In the genomic region with DNA sequence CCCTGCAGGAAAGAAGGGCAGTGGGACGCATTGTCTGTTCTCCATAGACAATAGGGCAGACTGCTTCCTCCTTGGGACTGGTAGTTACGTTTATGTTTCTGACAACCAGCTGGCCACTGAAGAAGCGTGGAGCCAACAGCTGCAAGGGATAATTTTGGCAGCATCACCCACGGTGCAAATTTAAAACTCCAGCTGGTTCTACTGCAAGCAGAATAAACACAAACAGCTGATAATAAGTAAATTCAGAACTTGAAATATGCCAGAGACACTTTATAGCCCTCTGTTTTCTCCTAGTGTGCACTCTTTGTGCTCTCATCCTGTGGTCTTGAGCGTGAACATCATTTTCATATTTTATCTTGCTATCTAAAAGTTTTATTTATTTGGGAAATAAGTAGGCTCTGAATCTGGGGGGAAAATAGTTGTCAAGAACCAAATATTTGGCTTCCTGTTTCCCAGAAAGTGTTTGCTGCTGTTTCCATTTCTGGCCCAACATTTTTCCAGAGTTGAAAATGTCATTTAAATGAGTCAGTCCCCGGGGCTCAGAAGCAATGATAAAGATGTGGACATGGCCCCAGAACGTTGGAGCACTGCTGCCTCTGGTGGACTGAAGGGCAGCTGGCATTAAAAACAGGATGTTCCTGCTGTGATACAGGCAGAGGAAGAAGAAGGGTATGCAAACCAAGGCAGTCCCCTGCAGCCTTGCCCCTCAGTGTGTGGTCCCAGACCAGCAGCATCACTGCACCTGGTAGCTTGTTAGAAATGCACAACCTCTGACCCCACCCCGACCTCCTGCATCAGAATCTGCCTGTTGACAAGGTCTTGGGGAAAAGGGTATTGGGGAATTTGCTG, we compare ENCODE assay signal across 8 cellular contexts. TPM values are rescaled to one million over a fixed set of nuclear protein-coding genes. Genes with fewer than 3 reads are reported as not detected.
A peak's percentile ranks its signal among the peaks of the same experiment; 100 is the strongest.
DNase-seq lines count a peak whose midpoint lies in the region; ATAC-seq, FAIRE-seq and TF ChIP-seq lines count a peak whose summit lies in the region.

No MANE protein-coding gene starts in this region.

- H3K4me2 ChIP-seq in GM23338, result peak overlapping the region; percentile 58

- H3F3A ChIP-seq in GM23338 (replicated peaks; ENCODE audit: low read depth), result no peaks in the 10 kb centered on the region

- DNase-seq in GM23338 (ENCODE audit: low spot score), result peak; percentile 78
- peak in 1 of 3 donors; percentile 52 for DNase-seq in Peyer's patch
- DNase-seq in esophagus squamous epithelium (lab: John Stamatoyannopoulos, UW), result no peak
- peak in 1 of 6 donors; percentile 20 for DNase-seq in pancreas
- DNase-seq in NCI-H524 (lab: John Stamatoyannopoulos, UW), result no peak
- no peak for DNase-seq in HuH-7.5 (ENCODE audit: low spot score)
- no peak for DNase-seq in activated CD4-positive, alpha-beta T cell treated with anti-CD3 and anti-CD28 coated beads for 36 hours

- intact Hi-C loops in esophagus squamous epithelium (cut with DNase I), result no loop called here
- intact Hi-C loops in pancreas (cut with DNase I), result no loop called here
- intact Hi-C loops in activated CD4-positive, alpha-beta T cell treated with anti-CD3 and anti-CD28 coated beads for 36 hours (cut with DNase I, micrococcal nuclease), result no loop called here

- H3K9me2 ChIP-seq in GM23338 (ENCODE audit: insufficient read depth), result peaks cover 15% of the 10 kb centered on the region

- no peaks in the 10 kb centered on the region for H4K20me1 ChIP-seq in GM23338 (replicated peaks; ENCODE audit: insufficient read depth)

- H3K4me1 ChIP-seq in GM23338 (ENCODE audit: insufficient read depth) (peaks cover 24% of the 10 kb centered on the region), Peyer's patch (peaks cover 0 to 16% (median 0%) of the 10 kb centered on the region in 4 donors), esophagus squamous epithelium (peaks cover 12 to 65% (median 36%) of the 10 kb centered on the region in 3 donors), pancreas (no peaks in the 10 kb centered on the region)

- H3K27me3 Mint-ChIP-seq in GM23338 (ENCODE audit: insufficient read depth, low read depth, poor library complexity), result peaks cover 2% of the 10 kb centered on the region
- peaks cover 5% of the 10 kb centered on the region for H3K27me3 Mint-ChIP-seq in activated CD4-positive, alpha-beta T cell treated with anti-CD3 and anti-CD28 coated beads for 36 hours

- FAIRE-seq in pancreas (lab: Jason Lieb, UNC), result no peak

- POLR2A ChIA-PET in activated CD4-positive, alpha-beta T cell treated with anti-CD3 and anti-CD28 coated beads for 36 hours (lab: Charles Lee), result no interaction called here

- ATAC-seq in GM23338 (peak; percentile 96), pancreas (peak in 3 of 4 donors; percentile 60 to 76 (median 60)), HG02588 (IDR thresholded peaks at IDR 0.05; ENCODE audit: unreplicated experiment) (no peak)
- ATAC-seq in activated CD4-positive, alpha-beta T cell treated with anti-CD3 and anti-CD28 coated beads for 36 hours, result no peak

- peak; percentile 51 to 54 for TF ChIP-seq CTCF in GM23338 (conservative IDR thresholded peaks at IDR 0.05; ENCODE audit: low read depth in 2 of 2)
- peak in 3 of 6 experiments; percentile 24 to 32 (median 27) for TF ChIP-seq CTCF in Peyer's patch (IDR thresholded peaks at IDR 0.05)
- TF ChIP-seq CTCF in esophagus squamous epithelium (IDR thresholded peaks at IDR 0.05), result peak in 4 of 6 experiments; percentile 24 to 51 (median 32)
- TF ChIP-seq CTCF in pancreas (IDR thresholded peaks at IDR 0.05), result peak in 1 of 4 donors; percentile 11

- H3K27me3 ChIP-seq in GM23338 (ENCODE audit: insufficient read depth) (no peaks in the 10 kb centered on the region), Peyer's patch (no peaks in the 10 kb centered on the region), esophagus squamous epithelium (no peaks in the 10 kb centered on the region), pancreas (no peaks in the 10 kb centered on the region)

- no peaks in the 10 kb centered on the region for H3K36me3 ChIP-seq in GM23338 (ENCODE audit: insufficient read depth)
- H3K36me3 ChIP-seq in Peyer's patch, result no peaks in the 10 kb centered on the region
- no peaks in the 10 kb centered on the region for H3K36me3 ChIP-seq in esophagus squamous epithelium
- no peaks in the 10 kb centered on the region for H3K36me3 ChIP-seq in pancreas

- peaks cover 24% of the 10 kb centered on the region for H3K4me1 Mint-ChIP-seq in GM23338
- H3K4me1 Mint-ChIP-seq in activated CD4-positive, alpha-beta T cell treated with anti-CD3 and anti-CD28 coated beads for 36 hours, result no peaks in the 10 kb centered on the region

- TF ChIP-seq POLR2A in Peyer's patch (IDR thresholded peaks at IDR 0.05), result no peak
- no peak for TF ChIP-seq POLR2A in esophagus squamous epithelium (IDR thresholded peaks at IDR 0.05)

- CTCF ChIA-PET in activated CD4-positive, alpha-beta T cell treated with anti-CD3 and anti-CD28 coated beads for 36 hours (lab: Charles Lee), result interaction anchor here (0.7 to 0.8 kb wide), 2 partner anchors 7 to 71 kb away, joined by 3 to 6 read pairs; no protein-coding TSS in a partner anchor

- H2AFZ ChIP-seq in GM23338, result 0 out of 2 replicates have a peak overlapping the region, but pooled peaks have one; percentile 19

- H3K9me3 ChIP-seq in Peyer's patch (no peaks in the 10 kb centered on the region), esophagus squamous epithelium (peaks cover 0 to 1% (median 0%) of the 10 kb centered on the region in 3 donors), pancreas (no peaks in the 10 kb centered on the region)

- H3K27ac ChIP-seq in GM23338 (ENCODE audit: low read depth) (no peak overlapping the region; the same call in 1 of the 2 replicates), Peyer's patch (peak overlapping the region; percentile 16 to 65 (median 44)), esophagus squamous epithelium (peak overlapping the region in 3 of 4 donors; percentile 36 to 85 (median 66)), pancreas (no peak overlapping the region)

- no peaks in the 10 kb centered on the region for H3K79me2 ChIP-seq in GM23338 (replicated peaks; ENCODE audit: insufficient read depth)

- 25 to 46% methylated on average over 6 to 7 of the region's 8 CpGs for WGBS in esophagus squamous epithelium, 2 donors
- 33 to 34% methylated on average over 8 of the region's 8 CpGs for WGBS in pancreas, 2 donors

- peak overlapping the region; percentile 86 for H3K27ac Mint-ChIP-seq in GM23338
- H3K27ac Mint-ChIP-seq in activated CD4-positive, alpha-beta T cell treated with anti-CD3 and anti-CD28 coated beads for 36 hours, result no peak overlapping the region

- H3K4me3 Mint-ChIP-seq in GM23338, result no peak overlapping the region
- H3K4me3 Mint-ChIP-seq in activated CD4-positive, alpha-beta T cell treated with anti-CD3 and anti-CD28 coated beads for 36 hours, result no peak overlapping the region

- H3K4me3 ChIP-seq in GM23338 (peak overlapping the region; percentile 15; the same call in 1 of the 2 replicates), Peyer's patch (no peak overlapping the region), esophagus squamous epithelium (peak overlapping the region in 1 of 4 donors; percentile 9), pancreas (no peak overlapping the region)

- H3K36me3 Mint-ChIP-seq in GM23338 (ENCODE audit: low read depth), result no peaks in the 10 kb centered on the region
- H3K36me3 Mint-ChIP-seq in activated CD4-positive, alpha-beta T cell treated with anti-CD3 and anti-CD28 coated beads for 36 hours (ENCODE audit: low read depth), result no peaks in the 10 kb centered on the region

- H3K9me3 Mint-ChIP-seq in GM23338, result 0 out of 3 replicates have a peak, but pooled peaks cover 3% of the 10 kb centered on the region
- H3K9me3 Mint-ChIP-seq in activated CD4-positive, alpha-beta T cell treated with anti-CD3 and anti-CD28 coated beads for 36 hours (ENCODE audit: low read depth), result no peaks in the 10 kb centered on the region

TF ChIP-seq in GM23338, 12 proteins besides CTCF, POLR2A, EP300 and RAD21 (continues in another document):
- TF ChIP-seq EZH2 (IDR thresholded peaks at IDR 0.05; ENCODE audit: low read depth, unreplicated experiment) (no peak), JUNB (IDR thresholded peaks at IDR 0.05; ENCODE audit: unreplicated experiment) (no peak), POLR2AphosphoS5 (IDR thresholded peaks at IDR 0.05; ENCODE audit: low read depth) (no peak), STAT1 (IDR thresholded peaks at IDR 0.05; ENCODE audit: unreplicated experiment) (no peak), ZNF331 (CRISPR knock-in tag; IDR thresholded peaks at IDR 0.05; ENCODE audit: low read depth) (no peak)
- TF ChIP-seq, protein P1, sequence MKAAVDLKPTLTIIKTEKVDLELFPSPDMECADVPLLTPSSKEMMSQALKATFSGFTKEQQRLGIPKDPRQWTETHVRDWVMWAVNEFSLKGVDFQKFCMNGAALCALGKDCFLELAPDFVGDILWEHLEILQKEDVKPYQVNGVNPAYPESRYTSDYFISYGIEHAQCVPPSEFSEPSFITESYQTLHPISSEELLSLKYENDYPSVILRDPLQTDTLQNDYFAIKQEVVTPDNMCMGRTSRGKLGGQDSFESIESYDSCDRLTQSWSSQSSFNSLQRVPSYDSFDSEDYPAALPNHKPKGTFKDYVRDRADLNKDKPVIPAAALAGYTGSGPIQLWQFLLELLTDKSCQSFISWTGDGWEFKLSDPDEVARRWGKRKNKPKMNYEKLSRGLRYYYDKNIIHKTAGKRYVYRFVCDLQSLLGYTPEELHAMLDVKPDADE (IDR thresholded peaks at IDR 0.05), result peak; percentile 66; the same call in 1 of the 2 replicates

RNA-seq across cellular contexts. Expression of a gene that starts 12.5 kb away (rescaled TPM):
- total RNA-seq in GM23338 (2014; rRNA removed; shearing (Covaris generic)), result 0.58 and 0.97 TPM in 2 replicates
- polyA plus RNA-seq in GM23338 (2016; fragmentation: Nextera tagmentation; extraction: Ambion mirVana) (0.10 and 0.17 TPM in 2 replicates), pancreas (10 to 100 TPM in 1 of 2 donors, 1 to 10 TPM in 1; 3.8 to 12.1 TPM)
- total RNA-seq in Peyer's patch (10 to 100 TPM in 3 of 4 donors, 1 to 10 TPM in 1; 7.9 to 31.4 (median 12.9) TPM), esophagus squamous epithelium (10 to 100 TPM; 54.9 to 93.4 (median 75.1) TPM), pancreas (1 to 10 TPM; 1.8 to 6.9 (median 3.8) TPM)
- total RNA-seq in activated CD4-positive, alpha-beta T cell treated with anti-CD3 and anti-CD28 coated beads for 36 hours, result not detected

RNA-seq across cellular contexts. Expression of a gene that starts 24.2 kb away (rescaled TPM):
- total RNA-seq in GM23338 (2014; rRNA removed; shearing (Covaris generic)), result 0.04 TPM in 1 of 2 replicates, not detected in the other
- polyA plus RNA-seq in GM23338 (2016; fragmentation: Nextera tagmentation; extraction: Ambion mirVana) (0.03 TPM in 2 replicates), pancreas (1 to 10 TPM; 2.8 to 3.6 TPM)
- total RNA-seq in Peyer's patch (10 to 100 TPM in 2 of 4 donors, 1 to 10 TPM in 2; 3.7 to 16.5 (median 9.7) TPM), esophagus squamous epithelium (10 to 100 TPM in 2 of 4 donors, 1 to 10 TPM in 2; 4.5 to 22.9 (median 14.6) TPM), pancreas (10 to 100 TPM in 2 of 6 donors, 1 to 10 TPM in 4; 4.5 to 18.2 (median 8.5) TPM)
- total RNA-seq in activated CD4-positive, alpha-beta T cell treated with anti-CD3 and anti-CD28 coated beads for 36 hours, result under 1 TPM; 0.82 to 0.84 TPM

RNA-seq across cellular contexts. Expression of a gene that starts 26.8 kb away (rescaled TPM):
- total RNA-seq in GM23338 (2014; rRNA removed; shearing (Covaris generic)), result not detected in 2 replicates
- not detected in 2 replicates for polyA plus RNA-seq in GM23338 (2016; fragmentation: Nextera tagmentation; extraction: Ambion mirVana)
- not detected for total RNA-seq in Peyer's patch
- total RNA-seq in esophagus squamous epithelium, result not detected
- not detected for total RNA-seq in pancreas
- polyA plus RNA-seq in pancreas, result under 1 TPM in 1 of 2 donors, not detected in 1; 0.07 TPM
- not detected for total RNA-seq in activated CD4-positive, alpha-beta T cell treated with anti-CD3 and anti-CD28 coated beads for 36 hours

Comparison
In these comparisons a context has a peak if more than half of its experiments do, and no peak if none do; other contexts are left out.
1. ATAC-seq: peak in GM23338 (single experiment) and pancreas (3 of 4); none in activated CD4-positive, alpha-beta T cell treated with anti-CD3 and anti-CD28 coated beads for 36 hours (single experiment) and HG02588 (single experiment).
2. H3K27ac ChIP-seq: peak in Peyer's patch (4 of 4) and esophagus squamous epithelium (3 of 4); none in GM23338 (single experiment) and pancreas (0 of 4).